Comparison of ENCODE assay signal across 2 cellular contexts in the genomic region with DNA sequence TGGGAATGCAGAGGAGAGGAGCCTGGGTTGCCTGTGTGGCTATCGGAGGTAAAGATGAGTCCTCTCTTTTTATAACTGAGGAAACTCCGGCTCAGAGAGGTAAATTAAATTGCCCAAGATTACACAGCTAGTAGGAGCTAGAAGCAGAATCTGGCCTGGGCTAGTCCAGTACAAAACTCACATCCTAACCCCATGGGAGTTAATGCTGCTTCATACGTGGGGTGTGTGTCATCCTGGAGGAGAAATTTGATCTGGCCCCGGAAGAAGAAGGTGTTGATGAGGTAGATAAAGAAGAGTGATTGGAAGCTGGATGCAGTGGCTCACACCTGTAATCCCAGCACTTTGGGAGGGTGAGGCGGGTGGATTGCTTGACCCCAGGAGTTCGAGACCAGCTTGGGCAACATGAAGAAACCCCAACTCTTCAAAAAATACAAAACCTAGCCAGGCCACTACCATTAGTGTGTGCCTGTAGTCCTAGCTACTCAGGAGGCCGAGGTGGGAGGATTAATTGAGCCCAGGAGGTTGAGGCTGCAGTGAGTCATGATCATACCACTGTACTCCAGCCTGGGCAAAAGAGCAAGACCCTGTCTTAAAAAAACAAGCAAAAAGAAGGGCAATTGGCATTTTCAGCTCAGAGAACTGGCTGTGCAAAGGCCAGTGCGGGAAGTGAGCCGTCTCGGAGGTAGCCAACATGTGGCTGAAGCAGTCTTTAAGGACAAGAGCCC.
TF ChIP-seq lines count a peak whose summit lies in the region.

No MANE protein-coding gene starts in this region.

TF ChIP-seq in IMR-90, 13 proteins besides CTCF, POLR2A, EP300 and RAD21:
- TF ChIP-seq RCOR1 (IDR thresholded peaks at IDR 0.05; ENCODE audit: insufficient replicate concordance, low read length) (no peak), MAFK (IDR thresholded peaks at IDR 0.05; ENCODE audit: low read depth, low read length) (no peak), FOS (IDR thresholded peaks at IDR 0.05; ENCODE audit: low read depth, low read length) (no peak), MAZ (IDR thresholded peaks at IDR 0.05; ENCODE audit: borderline replicate concordance, low read depth, low read length) (no peak), NFE2L2 (IDR thresholded peaks at IDR 0.05; ENCODE audit: low read depth, low read length) (no peak), SMC3 (IDR thresholded peaks at IDR 0.05; ENCODE audit: low read depth, low read length) (no peak), MXI1 (IDR thresholded peaks at IDR 0.05; ENCODE audit: borderline replicate concordance, low read depth, low read length) (no peak), RFX5 (IDR thresholded peaks at IDR 0.05; ENCODE audit: low read depth, low read length) (no peak), CEBPB (IDR thresholded peaks at IDR 0.05; ENCODE audit: low read depth, low read length) (no peak), CHD1 (IDR thresholded peaks at IDR 0.05; ENCODE audit: low read depth, low read length) (no peak)
- TF ChIP-seq, protein P1, sequence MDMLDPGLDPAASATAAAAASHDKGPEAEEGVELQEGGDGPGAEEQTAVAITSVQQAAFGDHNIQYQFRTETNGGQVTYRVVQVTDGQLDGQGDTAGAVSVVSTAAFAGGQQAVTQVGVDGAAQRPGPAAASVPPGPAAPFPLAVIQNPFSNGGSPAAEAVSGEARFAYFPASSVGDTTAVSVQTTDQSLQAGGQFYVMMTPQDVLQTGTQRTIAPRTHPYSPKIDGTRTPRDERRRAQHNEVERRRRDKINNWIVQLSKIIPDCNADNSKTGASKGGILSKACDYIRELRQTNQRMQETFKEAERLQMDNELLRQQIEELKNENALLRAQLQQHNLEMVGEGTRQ (IDR thresholded peaks at IDR 0.05; ENCODE audit: low read depth, low read length), result no peak
- TF ChIP-seq, protein P2, sequence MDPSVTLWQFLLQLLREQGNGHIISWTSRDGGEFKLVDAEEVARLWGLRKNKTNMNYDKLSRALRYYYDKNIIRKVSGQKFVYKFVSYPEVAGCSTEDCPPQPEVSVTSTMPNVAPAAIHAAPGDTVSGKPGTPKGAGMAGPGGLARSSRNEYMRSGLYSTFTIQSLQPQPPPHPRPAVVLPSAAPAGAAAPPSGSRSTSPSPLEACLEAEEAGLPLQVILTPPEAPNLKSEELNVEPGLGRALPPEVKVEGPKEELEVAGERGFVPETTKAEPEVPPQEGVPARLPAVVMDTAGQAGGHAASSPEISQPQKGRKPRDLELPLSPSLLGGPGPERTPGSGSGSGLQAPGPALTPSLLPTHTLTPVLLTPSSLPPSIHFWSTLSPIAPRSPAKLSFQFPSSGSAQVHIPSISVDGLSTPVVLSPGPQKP (IDR thresholded peaks at IDR 0.05; ENCODE audit: borderline replicate concordance, low read depth, low read length), result no peak
TF ChIP-seq in IMR-90: peak in this region for 0.

TF ChIP-seq in liver, 16 proteins besides CTCF, POLR2A, EP300 and RAD21:
- TF ChIP-seq HNF4G (IDR thresholded peaks at IDR 0.05) (no peak), GABPA (IDR thresholded peaks at IDR 0.05 in 1 of 2, conservative IDR thresholded peaks at IDR 0.05 in 1 of 2) (no peak), FOXA1 (IDR thresholded peaks at IDR 0.05) (no peak), JUND (IDR thresholded peaks at IDR 0.05) (no peak), EGR1 (IDR thresholded peaks at IDR 0.05; ENCODE audit: low read depth in 2 of 2) (no peak), HNF4A (conservative IDR thresholded peaks at IDR 0.05) (no peak), YY1 (IDR thresholded peaks at IDR 0.05) (no peak), SP1 (IDR thresholded peaks at IDR 0.05) (no peak)
- TF ChIP-seq, protein P3, sequence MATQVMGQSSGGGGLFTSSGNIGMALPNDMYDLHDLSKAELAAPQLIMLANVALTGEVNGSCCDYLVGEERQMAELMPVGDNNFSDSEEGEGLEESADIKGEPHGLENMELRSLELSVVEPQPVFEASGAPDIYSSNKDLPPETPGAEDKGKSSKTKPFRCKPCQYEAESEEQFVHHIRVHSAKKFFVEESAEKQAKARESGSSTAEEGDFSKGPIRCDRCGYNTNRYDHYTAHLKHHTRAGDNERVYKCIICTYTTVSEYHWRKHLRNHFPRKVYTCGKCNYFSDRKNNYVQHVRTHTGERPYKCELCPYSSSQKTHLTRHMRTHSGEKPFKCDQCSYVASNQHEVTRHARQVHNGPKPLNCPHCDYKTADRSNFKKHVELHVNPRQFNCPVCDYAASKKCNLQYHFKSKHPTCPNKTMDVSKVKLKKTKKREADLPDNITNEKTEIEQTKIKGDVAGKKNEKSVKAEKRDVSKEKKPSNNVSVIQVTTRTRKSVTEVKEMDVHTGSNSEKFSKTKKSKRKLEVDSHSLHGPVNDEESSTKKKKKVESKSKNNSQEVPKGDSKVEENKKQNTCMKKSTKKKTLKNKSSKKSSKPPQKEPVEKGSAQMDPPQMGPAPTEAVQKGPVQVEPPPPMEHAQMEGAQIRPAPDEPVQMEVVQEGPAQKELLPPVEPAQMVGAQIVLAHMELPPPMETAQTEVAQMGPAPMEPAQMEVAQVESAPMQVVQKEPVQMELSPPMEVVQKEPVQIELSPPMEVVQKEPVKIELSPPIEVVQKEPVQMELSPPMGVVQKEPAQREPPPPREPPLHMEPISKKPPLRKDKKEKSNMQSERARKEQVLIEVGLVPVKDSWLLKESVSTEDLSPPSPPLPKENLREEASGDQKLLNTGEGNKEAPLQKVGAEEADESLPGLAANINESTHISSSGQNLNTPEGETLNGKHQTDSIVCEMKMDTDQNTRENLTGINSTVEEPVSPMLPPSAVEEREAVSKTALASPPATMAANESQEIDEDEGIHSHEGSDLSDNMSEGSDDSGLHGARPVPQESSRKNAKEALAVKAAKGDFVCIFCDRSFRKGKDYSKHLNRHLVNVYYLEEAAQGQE (IDR thresholded peaks at IDR 0.05), result no peak
